8 cellular contexts compared by ENCODE assay signal in the genomic region with DNA sequence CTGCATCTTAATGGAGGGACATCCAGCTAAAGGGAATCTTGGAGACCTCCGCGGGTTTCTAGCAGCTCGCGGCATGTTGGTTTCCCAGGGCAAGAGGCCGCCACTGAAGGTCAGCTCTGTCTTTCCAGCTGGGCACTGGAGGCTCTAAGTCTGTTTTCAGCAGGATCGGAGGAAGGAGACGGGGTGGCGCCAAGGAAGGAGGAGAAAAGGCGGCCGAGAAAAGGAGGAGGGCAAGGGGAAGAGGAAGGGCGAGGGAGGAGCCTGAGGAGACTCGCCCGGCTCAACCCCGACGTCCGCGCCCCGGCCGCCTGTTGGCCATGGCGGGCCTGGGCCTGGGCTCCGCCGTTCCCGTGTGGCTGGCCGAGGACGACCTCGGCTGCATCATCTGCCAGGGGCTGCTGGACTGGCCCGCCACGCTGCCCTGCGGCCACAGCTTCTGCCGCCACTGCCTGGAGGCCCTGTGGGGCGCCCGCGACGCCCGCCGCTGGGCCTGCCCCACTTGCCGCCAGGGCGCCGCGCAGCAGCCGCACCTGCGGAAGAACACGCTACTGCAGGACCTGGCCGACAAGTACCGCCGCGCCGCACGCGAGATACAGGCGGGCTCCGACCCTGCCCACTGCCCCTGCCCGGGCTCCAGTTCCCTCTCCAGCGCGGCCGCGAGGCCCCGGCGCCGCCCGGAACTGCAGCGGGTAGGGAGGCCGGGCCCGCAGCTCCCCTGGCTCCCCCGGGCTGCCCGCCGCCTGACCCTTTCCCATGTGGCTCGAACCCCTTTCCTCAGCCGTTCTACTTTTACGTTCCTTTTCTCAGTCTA. TPM values are rescaled to one million over a fixed set of nuclear protein-coding genes. Genes with fewer than 3 reads are reported as not detected.
DNase-seq lines count a peak whose midpoint lies in the region; ATAC-seq and TF ChIP-seq lines count a peak whose summit lies in the region.

Gene RNF135, plus strand, starts transcription at position 283 of the 811 bp plus-strand sequence. Its CDS starts 35 bp downstream, at position 318.

- DNase-seq in NCI-H2171 (lab: John Stamatoyannopoulos, UW) (peak; percentile 62), dedifferentiated amniotic fluid mesenchymal stem cell (ENCODE audit: extremely low spot score) (peak; percentile 66), left lobe of liver (ENCODE audit: low spot score) (peak; percentile 69), NCI-H1048 (lab: John Stamatoyannopoulos, UW) (no peak)
- peak; percentile 90 for DNase-seq in activated CD4-positive, alpha-beta T cell treated with anti-CD3 and anti-CD28 coated beads, Interleukin-2, amount 10 ng/mL, durations not matched to agents 24 days and 14 days
- DNase-seq in stimulated activated CD4-positive, alpha-beta T cell treated with anti-CD3 and anti-CD28 coated beads, Interleukin-2, amount 100 ng/mL, for 24 hours: peak; percentile 62 to 73

- H3K9me3 Mint-ChIP-seq in activated CD4-positive, alpha-beta T cell treated with anti-CD3 and anti-CD28 coated beads, Interleukin-2, amount 10 ng/mL, durations not matched to agents 24 days and 14 days: peaks cover 9% of the 10 kb centered on the region

- peak within 1 kb of the TSS; percentile 94 for H3K4me3 Mint-ChIP-seq in activated CD4-positive, alpha-beta T cell treated with anti-CD3 and anti-CD28 coated beads, Interleukin-2, amount 10 ng/mL, durations not matched to agents 24 days and 14 days

- H3K27ac Mint-ChIP-seq in activated CD4-positive, alpha-beta T cell treated with anti-CD3 and anti-CD28 coated beads, Interleukin-2, amount 10 ng/mL, durations not matched to agents 24 days and 14 days: peak within 1 kb of the TSS; percentile 98

- ATAC-seq in HG02610 (IDR thresholded peaks at IDR 0.05; ENCODE audit: unreplicated experiment): peak; percentile 61
- ATAC-seq in left lobe of liver: peak; percentile 82

- peaks cover 34% of the 10 kb centered on the region for H3K4me1 Mint-ChIP-seq in activated CD4-positive, alpha-beta T cell treated with anti-CD3 and anti-CD28 coated beads, Interleukin-2, amount 10 ng/mL, durations not matched to agents 24 days and 14 days

- TF ChIP-seq POLR2A in GM10847 (IDR thresholded peaks at IDR 0.05; ENCODE audit: extremely low read depth, insufficient read length): peak; percentile 90

- intact Hi-C loops in activated CD4-positive, alpha-beta T cell treated with anti-CD3 and anti-CD28 coated beads, Interleukin-2, amount 10 ng/mL, durations not matched to agents 24 days and 14 days (cut with micrococcal nuclease): loop anchor here (1.0 kb wide), 1 partner anchor 65 kb away; the partner anchor contains the start of gene TEFM

- peaks cover 30% of the 10 kb centered on the region for H3K36me3 Mint-ChIP-seq in activated CD4-positive, alpha-beta T cell treated with anti-CD3 and anti-CD28 coated beads, Interleukin-2, amount 10 ng/mL, durations not matched to agents 24 days and 14 days (ENCODE audit: low read depth)

- no peaks in the 10 kb centered on the region for H3K27me3 Mint-ChIP-seq in activated CD4-positive, alpha-beta T cell treated with anti-CD3 and anti-CD28 coated beads, Interleukin-2, amount 10 ng/mL, durations not matched to agents 24 days and 14 days

RNA-seq across cellular contexts. Expression of gene RNF135, which starts in this region (rescaled TPM):
- 10.2 and 10.6 TPM in 2 replicates for total RNA-seq in activated CD4-positive, alpha-beta T cell treated with anti-CD3 and anti-CD28 coated beads, Interleukin-2, amount 10 ng/mL, durations not matched to agents 24 days and 14 days
- total RNA-seq in left lobe of liver: 4.7 TPM
